37 cellular contexts compared by ENCODE assay signal in the genomic region with DNA sequence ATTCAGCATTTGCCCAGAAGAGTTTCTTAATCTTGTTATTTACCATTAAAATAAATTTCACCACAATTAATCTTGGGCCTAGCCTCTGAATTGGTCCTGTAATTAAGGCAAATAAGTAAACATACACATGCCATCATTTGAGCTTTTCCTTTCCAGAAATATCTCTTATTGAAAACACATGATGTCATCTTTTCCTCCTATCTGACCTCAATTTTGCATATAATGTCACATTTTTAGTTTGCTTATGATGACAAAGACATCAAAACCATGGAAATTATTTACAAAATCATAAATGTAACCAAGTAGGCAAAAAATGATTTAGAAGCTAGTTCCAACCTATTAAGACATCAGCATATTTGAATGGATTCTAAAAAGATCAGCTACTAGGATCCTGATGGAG.
"Had no signal": no experiment of that assay in that cellular context is flagged by ENCODE, and none has a peak within 500 bp of the region (broad histone marks: within the 10 kb centered on the region; RNA-seq: fewer than 3 reads in every experiment).

No MANE protein-coding gene starts in this region.

- FAIRE-seq: astrocyte, TTC549 had no signal

- H3K27me3 ChIP-seq: adrenal gland, body of pancreas, brain microvascular endothelial cell, breast epithelium had no signal

- H3K4me3 ChIP-seq: adrenal gland, body of pancreas, breast epithelium had no signal

- DNase-seq: activated B cell treated with CpG ODN at 0.5 μM for 24 hours; activated CD4-positive, alpha-beta memory T cell treated with anti-CD3 and anti-CD28 coated beads for 36 hours; activated CD4-positive, alpha-beta T cell treated with anti-CD3 and anti-CD28 coated beads for 4 hours; activated CD4-positive, alpha-beta T cell treated with anti-CD3 and anti-CD28 coated beads, Interleukin-2, amount 10 ng/mL, durations not matched to agents 24 days and 14 days; activated CD4-positive, alpha-beta T cell treated with anti-CD3 and anti-CD28 coated beads, Interleukin-2, amount 50 U/mL, for 1 hour; activated CD4-positive, alpha-beta T cell treated with anti-CD3 and anti-CD28 coated beads, Interleukin-2, amount 50 U/mL, for 4 hours; activated CD4-positive, CD25-positive, alpha-beta regulatory T cell treated with anti-CD3 and anti-CD28 coated beads, Interleukin-2, amount 50 U/mL, for 72 hours; activated CD8-positive, alpha-beta memory T cell treated with anti-CD3 and anti-CD28 coated beads, Interleukin-2, amount 50 U/mL, for 4 hours; activated CD8-positive, alpha-beta T cell treated with anti-CD3 and anti-CD28 coated beads for 36 hours; activated effector memory CD4-positive, alpha-beta T cell treated with anti-CD3 and anti-CD28 coated beads, Interleukin-2, amount 50 U/mL, for 16 hours; activated gamma-delta T cell treated with Interleukin-2 at 50 U/mL for 16 hours; activated naive CD4-positive, alpha-beta T cell; activated naive CD4-positive, alpha-beta T cell treated with anti-CD3 and anti-CD28 coated beads for 36 hours; activated naive CD4-positive, alpha-beta T cell treated with anti-CD3 and anti-CD28 coated beads, Interleukin-2, amount 50 U/mL, for 16 hours; activated naive CD8-positive, alpha-beta T cell treated with anti-CD3 and anti-CD28 coated beads for 36 hours; activated T-cell treated with anti-CD3 and anti-CD28 coated beads for 4 hours; activated T-cell treated with anti-CD3 and anti-CD28 coated beads, Interleukin-2, amount 50 U/mL, for 1 hour; activated T-cell treated with anti-CD3 and anti-CD28 coated beads, Interleukin-2, amount 50 U/mL, for 4 hours; activated T-cell treated with anti-CD3 and anti-CD28 coated beads, Interleukin-2, amount 50 U/mL, for 72 hours; adrenal gland; amniotic stem cell; aorta; body of pancreas; brain microvascular endothelial cell; central memory CD4-positive, alpha-beta T cell; T-helper 1 cell; T-helper 2 cell; T-helper 9 cell had no signal

- ATAC-seq: activated CD8-positive, alpha-beta T cell treated with anti-CD3 and anti-CD28 coated beads for 36 hours; activated naive CD4-positive, alpha-beta T cell treated with anti-CD3 and anti-CD28 coated beads, Interleukin-2, amount 50 U/mL, for 72 hours; activated T-cell treated with anti-CD3 and anti-CD28 coated beads, Interleukin-2, amount 50 U/mL, for 4 hours; activated T-cell treated with anti-CD3 and anti-CD28 coated beads, Interleukin-2, amount 50 U/mL, for 72 hours; activated T-helper 17 cell treated with anti-CD3 and anti-CD28 coated beads, Interleukin-2, amount 50 U/mL, for 72 hours; body of pancreas had no signal

- H3K36me3 ChIP-seq: adrenal gland, brain microvascular endothelial cell, breast epithelium had no signal

- H3K4me1 Mint-ChIP-seq: activated B cell treated with CpG ODN at 0.5 μM for 24 hours; activated CD4-positive, alpha-beta T cell treated with anti-CD3 and anti-CD28 coated beads, Interleukin-2, amount 10 ng/mL, durations not matched to agents 24 days and 14 days; activated naive CD8-positive, alpha-beta T cell treated with anti-CD3 and anti-CD28 coated beads for 36 hours; activated T-helper 17 cell treated with anti-CD3 and anti-CD28 coated beads, Interleukin-2, amount 50 U/mL, for 72 hours had no signal

- H3K36me3 Mint-ChIP-seq: activated CD4-positive, alpha-beta memory T cell treated with anti-CD3 and anti-CD28 coated beads for 36 hours; activated naive CD8-positive, alpha-beta T cell treated with anti-CD3 and anti-CD28 coated beads for 36 hours had no signal

- H3K9me3 ChIP-seq: adrenal gland, body of pancreas, breast epithelium had no signal

- H3K27ac Mint-ChIP-seq: activated B cell treated with CpG ODN at 0.5 μM for 24 hours; activated CD4-positive, alpha-beta memory T cell treated with anti-CD3 and anti-CD28 coated beads for 36 hours; activated CD4-positive, alpha-beta T cell treated with anti-CD3 and anti-CD28 coated beads, Interleukin-2, amount 10 ng/mL, durations not matched to agents 24 days and 14 days; activated CD8-positive, alpha-beta T cell treated with anti-CD3 and anti-CD28 coated beads for 36 hours; activated naive CD4-positive, alpha-beta T cell treated with anti-CD3 and anti-CD28 coated beads for 36 hours; activated naive CD4-positive, alpha-beta T cell treated with anti-CD3 and anti-CD28 coated beads, Interleukin-2, amount 50 U/mL, for 72 hours; activated naive CD8-positive, alpha-beta T cell treated with anti-CD3 and anti-CD28 coated beads for 36 hours; activated T-cell treated with anti-CD3 and anti-CD28 coated beads, Interleukin-2, amount 50 U/mL, for 72 hours; activated T-helper 1 cell treated with anti-CD3 and anti-CD28 coated beads, Interleukin-12 subunit alpha, Interleukin-12 subunit beta, Interleukin-2, Interleukin-4 antibody, amounts not matched to agents 30 ng/mL and 10 ng/mL and 1 ng/mL, durations not matched to agents 14 hours and 24 hours and 36 hours; activated T-helper 17 cell treated with anti-CD3 and anti-CD28 coated beads, Interleukin-2, amount 50 U/mL, for 72 hours; T-helper 1 cell treated with Interleukin-12 subunit alpha and Interleukin-12 subunit beta and Interleukin-4 antibody, amounts not matched to agents 30 μg/mL and 1 μg/mL, for 36 hours; T-helper 2 cell treated with Interferon-gamma antibody and Interleukin-4, amounts not matched to agents 5 μg/mL and 100 μg/mL, for 36 hours had no signal

- H3K4me1 ChIP-seq: adrenal gland, body of pancreas, breast epithelium had no signal

- H3K4me3 Mint-ChIP-seq: activated B cell treated with CpG ODN at 0.5 μM for 24 hours; activated CD4-positive, alpha-beta memory T cell treated with anti-CD3 and anti-CD28 coated beads for 36 hours; activated CD4-positive, alpha-beta T cell treated with anti-CD3 and anti-CD28 coated beads, Interleukin-2, amount 10 ng/mL, durations not matched to agents 24 days and 14 days; activated CD8-positive, alpha-beta T cell treated with anti-CD3 and anti-CD28 coated beads for 36 hours; activated naive CD4-positive, alpha-beta T cell treated with anti-CD3 and anti-CD28 coated beads for 36 hours; activated naive CD8-positive, alpha-beta T cell treated with anti-CD3 and anti-CD28 coated beads for 36 hours; activated T-cell treated with anti-CD3 and anti-CD28 coated beads, Interleukin-2, amount 50 U/mL, for 4 hours; activated T-cell treated with anti-CD3 and anti-CD28 coated beads, Interleukin-2, amount 50 U/mL, for 72 hours; activated T-helper 1 cell treated with anti-CD3 and anti-CD28 coated beads, Interleukin-12 subunit alpha, Interleukin-12 subunit beta, Interleukin-2, Interleukin-4 antibody, amounts not matched to agents 30 ng/mL and 10 ng/mL and 1 ng/mL, durations not matched to agents 14 hours and 24 hours and 36 hours; activated T-helper 17 cell treated with anti-CD3 and anti-CD28 coated beads, Interleukin-2, amount 50 U/mL, for 72 hours; T-helper 1 cell treated with Interleukin-12 subunit alpha and Interleukin-12 subunit beta and Interleukin-4 antibody, amounts not matched to agents 30 μg/mL and 1 μg/mL, for 36 hours; T-helper 2 cell treated with Interferon-gamma antibody and Interleukin-4, amounts not matched to agents 5 μg/mL and 100 μg/mL, for 36 hours had no signal

- H3K9me3 Mint-ChIP-seq: activated CD4-positive, alpha-beta memory T cell treated with anti-CD3 and anti-CD28 coated beads for 36 hours; activated CD4-positive, alpha-beta T cell treated with anti-CD3 and anti-CD28 coated beads, Interleukin-2, amount 10 ng/mL, durations not matched to agents 24 days and 14 days; activated CD8-positive, alpha-beta T cell treated with anti-CD3 and anti-CD28 coated beads for 36 hours; T-helper 1 cell treated with Interleukin-12 subunit alpha and Interleukin-12 subunit beta and Interleukin-4 antibody, amounts not matched to agents 30 μg/mL and 1 μg/mL, for 36 hours had no signal

- H3K27ac ChIP-seq: adrenal gland, body of pancreas, brain microvascular endothelial cell, breast epithelium, VCaP had no signal

- H3K27me3 Mint-ChIP-seq: activated B cell treated with CpG ODN at 0.5 μM for 24 hours; activated CD4-positive, alpha-beta memory T cell treated with anti-CD3 and anti-CD28 coated beads for 36 hours; activated CD4-positive, alpha-beta T cell treated with anti-CD3 and anti-CD28 coated beads, Interleukin-2, amount 10 ng/mL, durations not matched to agents 24 days and 14 days; activated CD8-positive, alpha-beta T cell treated with anti-CD3 and anti-CD28 coated beads for 36 hours; activated naive CD8-positive, alpha-beta T cell treated with anti-CD3 and anti-CD28 coated beads for 36 hours; activated T-helper 17 cell treated with anti-CD3 and anti-CD28 coated beads, Interleukin-2, amount 50 U/mL, for 72 hours had no signal
